8 cellular contexts compared by ENCODE assay signal in the genomic region with DNA sequence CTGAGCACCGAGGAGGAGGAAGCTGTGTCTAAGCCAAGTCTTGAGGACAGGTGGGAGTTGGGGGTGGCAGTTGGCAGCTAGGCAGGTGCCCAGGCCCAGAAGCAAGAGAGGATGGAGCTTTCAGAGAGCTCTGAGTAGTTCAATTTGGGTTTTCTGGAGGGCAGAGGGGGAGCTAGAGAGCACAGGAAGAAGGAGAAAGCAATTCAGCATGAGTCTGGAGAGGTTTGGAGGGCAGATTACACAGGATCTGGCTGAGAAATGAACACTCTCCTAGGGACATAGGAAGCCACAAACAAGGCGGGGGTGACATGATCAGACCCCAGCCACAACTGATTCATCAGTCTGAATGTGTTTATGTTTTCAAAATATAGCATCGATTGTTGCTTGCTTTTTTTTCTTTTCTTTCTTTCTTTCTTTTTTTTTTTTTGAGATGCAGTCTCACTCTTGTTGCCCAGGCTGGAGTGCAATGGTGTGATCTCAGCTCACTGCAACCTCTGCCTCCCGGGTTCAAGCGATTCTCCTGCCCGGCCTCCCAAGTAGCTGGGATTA. TPM values are rescaled to one million over a fixed set of nuclear protein-coding genes. Genes with fewer than 3 reads are reported as not detected.
DNase-seq lines count a peak whose midpoint lies in the region; ATAC-seq, FAIRE-seq and TF ChIP-seq lines count a peak whose summit lies in the region.

No MANE protein-coding gene starts in this region.

- dilution Hi-C loops in keratinocyte (cut with MboI; ENCODE audit: extremely low pct_ligation_motif_present, low sequenced_read_pairs) = no loop called here

- no peak overlapping the region for H3K9ac ChIP-seq in keratinocyte (ENCODE audit: control insufficient read depth, extremely low read depth, insufficient read depth, low read length)

- H3K4me1 ChIP-seq in keratinocyte (ENCODE audit: control insufficient read depth, extremely low read depth, insufficient read depth, low read length) = peaks cover 34% of the 10 kb centered on the region

- H4K20me1 ChIP-seq in keratinocyte (ENCODE audit: control insufficient read depth, extremely low read depth, insufficient read depth, low read length) = peaks cover 9% of the 10 kb centered on the region

- H3K27ac Mint-ChIP-seq in activated T-cell treated with anti-CD3 and anti-CD28 coated beads, Interleukin-2, amount 50 U/mL, for 24 hours = peak overlapping the region; percentile 53
- no peak overlapping the region for H3K27ac Mint-ChIP-seq in activated naive CD4-positive, alpha-beta T cell treated with anti-CD3 and anti-CD28 coated beads, Interleukin-2, amount 10 ng/mL, durations not matched to agents 7 days and 5 days

- peaks cover 72% of the 10 kb centered on the region for H3K79me2 ChIP-seq in keratinocyte (ENCODE audit: control insufficient read depth, insufficient read depth, low read length)

- H3K4me3 ChIP-seq in keratinocyte (ENCODE audit: control insufficient read depth in 2 of 3, extremely low read depth in 1 of 3, insufficient read depth in 2 of 3, low read depth in 1 of 3, low read length in 3 of 3) = no peak overlapping the region

- H3K27ac ChIP-seq in keratinocyte (ENCODE audit: control insufficient read depth, insufficient read depth, low read length) = no peak overlapping the region

- H3K9me3 ChIP-seq in keratinocyte (ENCODE audit: control insufficient read depth, low read depth, low read length) = no peaks in the 10 kb centered on the region

- ATAC-seq in GM19397 (IDR thresholded peaks at IDR 0.05; ENCODE audit: unreplicated experiment) (no peak), GM18498 (IDR thresholded peaks at IDR 0.05; ENCODE audit: unreplicated experiment) (no peak)

- no peaks in the 10 kb centered on the region for H3K27me3 ChIP-seq in keratinocyte (ENCODE audit: control insufficient read depth, extremely low read depth, insufficient read depth, low read length)

- no peak overlapping the region for H3K4me3 Mint-ChIP-seq in activated T-cell treated with anti-CD3 and anti-CD28 coated beads, Interleukin-2, amount 50 U/mL, for 24 hours
- no peak overlapping the region for H3K4me3 Mint-ChIP-seq in activated naive CD4-positive, alpha-beta T cell treated with anti-CD3 and anti-CD28 coated beads, Interleukin-2, amount 10 ng/mL, durations not matched to agents 7 days and 5 days

- H2AFZ ChIP-seq in keratinocyte (ENCODE audit: control insufficient read depth, low read length) = no peak overlapping the region

- peak; percentile 49 to 73 (median 66) for TF ChIP-seq CTCF in keratinocyte (optimal IDR thresholded peaks at IDR 0.05 in 1 of 3, IDR thresholded peaks at IDR 0.05 in 1 of 3, conservative IDR thresholded peaks at IDR 0.05 in 1 of 3; ENCODE audit: extremely low read depth in 1 of 3, insufficient read depth in 2 of 3, low read length in 3 of 3)

- peak; percentile 39 for FAIRE-seq in keratinocyte (lab: Jason Lieb, UNC)

- H3K36me3 ChIP-seq in keratinocyte (ENCODE audit: control insufficient read depth in 2 of 2, extremely low read depth in 1 of 2, insufficient read depth in 2 of 2, low read length in 2 of 2) = peaks cover 29 to 61% of the 10 kb centered on the region in 2 experiments

- H3K36me3 Mint-ChIP-seq in activated T-cell treated with anti-CD3 and anti-CD28 coated beads, Interleukin-2, amount 50 U/mL, for 24 hours (ENCODE audit: low read depth) = no peaks in the 10 kb centered on the region
- no peaks in the 10 kb centered on the region for H3K36me3 Mint-ChIP-seq in activated naive CD4-positive, alpha-beta T cell treated with anti-CD3 and anti-CD28 coated beads, Interleukin-2, amount 10 ng/mL, durations not matched to agents 7 days and 5 days

- peaks cover 14% of the 10 kb centered on the region for H3K4me1 Mint-ChIP-seq in activated T-cell treated with anti-CD3 and anti-CD28 coated beads, Interleukin-2, amount 50 U/mL, for 24 hours (ENCODE audit: low read depth)
- peaks cover 4% of the 10 kb centered on the region for H3K4me1 Mint-ChIP-seq in activated naive CD4-positive, alpha-beta T cell treated with anti-CD3 and anti-CD28 coated beads, Interleukin-2, amount 10 ng/mL, durations not matched to agents 7 days and 5 days

- H3K9me3 Mint-ChIP-seq in activated T-cell treated with anti-CD3 and anti-CD28 coated beads, Interleukin-2, amount 50 U/mL, for 24 hours = no peaks in the 10 kb centered on the region
- H3K9me3 Mint-ChIP-seq in activated naive CD4-positive, alpha-beta T cell treated with anti-CD3 and anti-CD28 coated beads, Interleukin-2, amount 10 ng/mL, durations not matched to agents 7 days and 5 days = no peaks in the 10 kb centered on the region

- CTCF ChIA-PET in activated naive CD4-positive, alpha-beta T cell treated with anti-CD3 and anti-CD28 coated beads, Interleukin-2, amount 10 ng/mL, durations not matched to agents 7 days and 5 days (lab: Charles Lee) = interaction anchor here (0.5 to 1.9 kb wide), 11 partner anchors 10 to 99 kb away, joined by 3 to 9 read pairs (median 4); no protein-coding TSS in a partner anchor

- H3K27me3 Mint-ChIP-seq in activated T-cell treated with anti-CD3 and anti-CD28 coated beads, Interleukin-2, amount 50 U/mL, for 24 hours = peaks cover 9% of the 10 kb centered on the region
- H3K27me3 Mint-ChIP-seq in activated naive CD4-positive, alpha-beta T cell treated with anti-CD3 and anti-CD28 coated beads, Interleukin-2, amount 10 ng/mL, durations not matched to agents 7 days and 5 days = peaks cover 33% of the 10 kb centered on the region

- H3K9me1 ChIP-seq in keratinocyte (ENCODE audit: control insufficient read depth, extremely low read depth, insufficient read depth, low read length) = peaks cover under 1% of the 10 kb centered on the region

- no peak overlapping the region for H3K4me2 ChIP-seq in keratinocyte (ENCODE audit: control insufficient read depth, extremely low read depth, insufficient read depth, low read depth, low read length)

- DNase-seq in activated T-cell treated with anti-CD3 and anti-CD28 coated beads, Interleukin-2, amount 50 U/mL, for 24 hours = no peak
- no peak for DNase-seq in activated T-cell treated with anti-CD3 and anti-CD28 coated beads for 4 hours
- peak; percentile 42 for DNase-seq in NCI-H2029 (lab: John Stamatoyannopoulos, UW)
- DNase-seq in activated naive CD4-positive, alpha-beta T cell treated with anti-CD3 and anti-CD28 coated beads, Interleukin-2, amount 10 ng/mL, durations not matched to agents 7 days and 5 days = peak; percentile 54
- no peak for DNase-seq in keratinocyte (ENCODE audit: low read depth, low spot score)
- DNase-seq in retina = no peak

RNA-seq across cellular contexts. Expression of gene PTPRF, which starts 23.8 kb away (rescaled TPM):
- polyA plus RNA-seq in keratinocyte = 161 to 204 TPM (median 198 TPM) in 3 replicates
- polyA plus RNA-seq in keratinocyte (2011; ENCODE audit: low read depth) = 47.7 TPM
- polyA plus RNA-seq in keratinocyte (2011; cell fraction: cytosol; rRNA removed) = 67.3 and 89.8 TPM in 2 replicates
- 456 and 469 TPM in 2 replicates for polyA plus RNA-seq in keratinocyte (2011; cell fraction: nucleus; rRNA removed)
- polyA plus RNA-seq in keratinocyte (2012; ENCODE audit: low replicate concordance) = 140 and 276 TPM in 2 replicates
- polyA minus RNA-seq in keratinocyte = 497 to 995 TPM (median 539 TPM) in 3 replicates
- 232 TPM for polyA minus RNA-seq in keratinocyte (2011; cell fraction: cytosol; rRNA and poly(A)+ RNA removed)
- 824 and 949 TPM in 2 replicates for polyA minus RNA-seq in keratinocyte (2011; cell fraction: nucleus; rRNA and poly(A)+ RNA removed)

Comparison
In these comparisons a context has a peak if more than half of its experiments do, and no peak if none do; other contexts are left out.
1. DNase-seq: peak in NCI-H2029 (single experiment) and activated naive CD4-positive, alpha-beta T cell treated with anti-CD3 and anti-CD28 coated beads, Interleukin-2, amount 10 ng/mL, durations not matched to agents 7 days and 5 days (single experiment); none in activated T-cell treated with anti-CD3 and anti-CD28 coated beads, Interleukin-2, amount 50 U/mL, for 24 hours (single experiment), activated T-cell treated with anti-CD3 and anti-CD28 coated beads for 4 hours (single experiment), keratinocyte (single experiment) and retina (single experiment).